ENCODE assay signal across 9 cellular contexts in the genomic region with DNA sequence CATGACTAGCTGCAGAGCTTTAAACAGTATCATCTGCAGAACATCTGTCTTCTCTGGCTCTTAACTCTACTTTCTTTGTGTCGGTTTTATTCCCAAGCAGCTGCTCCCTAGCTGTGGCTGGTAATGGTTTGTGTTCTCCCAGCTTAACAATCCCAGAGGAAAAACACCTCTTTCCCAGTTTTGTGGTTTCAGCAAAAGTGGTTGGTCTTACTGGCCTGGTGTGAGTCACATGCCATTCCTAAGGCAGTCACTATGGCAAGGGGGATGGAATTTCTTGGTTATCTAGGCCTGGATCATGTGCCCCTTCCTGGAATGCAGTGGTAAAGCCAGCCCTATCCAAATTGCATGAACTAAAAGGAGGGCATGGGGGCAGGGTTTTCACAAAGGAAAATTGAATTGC. TPM values are rescaled to one million over a fixed set of nuclear protein-coding genes. Genes with fewer than 3 reads are reported as not detected.
DNase-seq lines count a peak whose midpoint lies in the region; ATAC-seq, FAIRE-seq and TF ChIP-seq lines count a peak whose summit lies in the region.
"Had no signal": no experiment of that assay in that cellular context is flagged by ENCODE, and none has a peak within 500 bp of the region (broad histone marks: within the 10 kb centered on the region; RNA-seq: fewer than 3 reads in every experiment).

No MANE protein-coding gene starts in this region.

- POLR2A ChIA-PET in activated CD4-positive, alpha-beta T cell treated with anti-CD3 and anti-CD28 coated beads for 36 hours (lab: Charles Lee) = no interaction called here

- H3K36me3 ChIP-seq in pancreas = peaks cover 0 to 20% (median 0%) of the 10 kb centered on the region in 3 donors

- intact Hi-C loops in pancreas (cut with DNase I) = no loop called here
- intact Hi-C loops in activated CD4-positive, alpha-beta T cell treated with anti-CD3 and anti-CD28 coated beads for 36 hours (cut with DNase I, micrococcal nuclease) = no loop called here

- ATAC-seq in pancreas (peak in 3 of 4 donors; percentile 49 to 84 (median 69)), GM21723 (IDR thresholded peaks at IDR 0.05; ENCODE audit: unreplicated experiment) (no peak)
- no peak for ATAC-seq in activated CD4-positive, alpha-beta T cell treated with anti-CD3 and anti-CD28 coated beads for 36 hours

- no peak for FAIRE-seq in pancreas (lab: Jason Lieb, UNC)

- DNase-seq in EL (peak; percentile 99), SK-MEL-5 (ENCODE audit: low read depth, low spot score) (peak; percentile 97), fibroblast of pulmonary artery (ENCODE audit: low read depth) (peak; percentile 95), pancreas (no peak)
- DNase-seq in effector CD4-positive, alpha-beta T cell = no peak
- no peak for DNase-seq in activated CD4-positive, alpha-beta T cell treated with anti-CD3 and anti-CD28 coated beads for 36 hours
- DNase-seq in stimulated activated CD4-positive, alpha-beta T cell treated with anti-CD3 and anti-CD28 coated beads, Interleukin-2, amount 100 ng/mL, for 48 hours = no peak

- H3K4me1 ChIP-seq in pancreas = peaks cover 0 to 3% (median 2%) of the 10 kb centered on the region in 3 donors

- H3K9me3 ChIP-seq in pancreas = no peaks in the 10 kb centered on the region

- no peak for TF ChIP-seq CTCF in fibroblast of pulmonary artery (IDR thresholded peaks at IDR 0.05; ENCODE audit: low read length, missing control alignments)
- TF ChIP-seq CTCF in pancreas (IDR thresholded peaks at IDR 0.05) = no peak

- CTCF ChIA-PET in activated CD4-positive, alpha-beta T cell treated with anti-CD3 and anti-CD28 coated beads for 36 hours (lab: Charles Lee) = interaction anchor here (0.8 to 1.1 kb wide), 2 partner anchors 103 to 328 kb away, joined by 3 read pairs; no protein-coding TSS in a partner anchor

- no peaks in the 10 kb centered on the region for H3K4me1 Mint-ChIP-seq in activated CD4-positive, alpha-beta T cell treated with anti-CD3 and anti-CD28 coated beads for 36 hours

- no peak overlapping the region for H3K4me3 Mint-ChIP-seq in activated CD4-positive, alpha-beta T cell treated with anti-CD3 and anti-CD28 coated beads for 36 hours
- H3K4me3 Mint-ChIP-seq: dendritic cell treated with granulocyte-macrophage colony-stimulating factor and Interleukin-4, amounts not matched to agents 40 ng/mL and 50 ng/mL, for 4 days had no signal

- in situ Hi-C loops in SK-MEL-5 (cut with HindIII; ENCODE audit: low pct_unique_long_range_greater_than_20kb, low sequenced_read_pairs) = no loop called here

- no peaks in the 10 kb centered on the region for H3K9me3 Mint-ChIP-seq in activated CD4-positive, alpha-beta T cell treated with anti-CD3 and anti-CD28 coated beads for 36 hours (ENCODE audit: low read depth)
- H3K9me3 Mint-ChIP-seq: dendritic cell treated with granulocyte-macrophage colony-stimulating factor and Interleukin-4, amounts not matched to agents 40 ng/mL and 50 ng/mL, for 4 days had no signal

- H3K27ac Mint-ChIP-seq in activated CD4-positive, alpha-beta T cell treated with anti-CD3 and anti-CD28 coated beads for 36 hours = no peak overlapping the region
- H3K27ac Mint-ChIP-seq: dendritic cell treated with granulocyte-macrophage colony-stimulating factor and Interleukin-4, amounts not matched to agents 40 ng/mL and 50 ng/mL, for 4 days had no signal

- H3K36me3 Mint-ChIP-seq in activated CD4-positive, alpha-beta T cell treated with anti-CD3 and anti-CD28 coated beads for 36 hours (ENCODE audit: low read depth) = peaks cover 5% of the 10 kb centered on the region

- no peaks in the 10 kb centered on the region for H3K27me3 ChIP-seq in pancreas

- WGBS in pancreas, 2 donors = 55 to 76% methylated on average over 1 of the region's 1 CpG

- no peak overlapping the region for H3K4me3 ChIP-seq in fibroblast of pulmonary artery (replicated peaks; ENCODE audit: low read depth, low read length)
- no peak overlapping the region for H3K4me3 ChIP-seq in pancreas

- no peaks in the 10 kb centered on the region for H3K27me3 Mint-ChIP-seq in activated CD4-positive, alpha-beta T cell treated with anti-CD3 and anti-CD28 coated beads for 36 hours
- H3K27me3 Mint-ChIP-seq: dendritic cell treated with granulocyte-macrophage colony-stimulating factor and Interleukin-4, amounts not matched to agents 40 ng/mL and 50 ng/mL, for 4 days had no signal

- no peak overlapping the region for H3K27ac ChIP-seq in pancreas

RNA-seq across cellular contexts. Expression of a gene that starts 27.4 kb away (rescaled TPM):
- total RNA-seq in SK-MEL-5 (2014; rRNA removed; shearing (Covaris generic)) = 0.50 and 0.61 TPM in 2 replicates
- polyA plus RNA-seq in SK-MEL-5 (2015; cell fraction: cytosol; rRNA removed) = 0.11 TPM in 1 of 2 replicates, not detected in the other
- 0.30 TPM in 1 of 2 replicates, not detected in the other for polyA plus RNA-seq in SK-MEL-5 (2015; cell fraction: nucleus; rRNA removed)
- under 1 TPM in 1 of 6 donors, not detected in 5; 0.34 TPM for total RNA-seq in pancreas
- polyA plus RNA-seq in pancreas = under 1 TPM; 0.27 to 0.38 TPM
- under 1 TPM; 0.23 to 0.25 TPM for total RNA-seq in activated CD4-positive, alpha-beta T cell treated with anti-CD3 and anti-CD28 coated beads for 36 hours

RNA-seq across cellular contexts. Expression of a gene that starts 44.3 kb away (rescaled TPM):
- total RNA-seq in SK-MEL-5 (2014; rRNA removed; shearing (Covaris generic)) = not detected in 2 replicates
- 0.27 and 0.49 TPM in 2 replicates for polyA plus RNA-seq in SK-MEL-5 (2015; cell fraction: cytosol; rRNA removed)
- polyA plus RNA-seq in SK-MEL-5 (2015; cell fraction: nucleus; rRNA removed) = 0.31 and 3.9 TPM in 2 replicates
- 10 to 100 TPM in 1 of 6 donors, 1 to 10 TPM in 2, under 1 TPM in 3; 0.12 to 10.7 (median 1.4) TPM for total RNA-seq in pancreas
- 1 to 10 TPM in 1 of 2 donors, under 1 TPM in 1; 0.76 to 1.1 TPM for polyA plus RNA-seq in pancreas
- 10 to 100 TPM; 10.3 to 14.8 TPM for total RNA-seq in activated CD4-positive, alpha-beta T cell treated with anti-CD3 and anti-CD28 coated beads for 36 hours

RNA-seq across cellular contexts. Expression of a gene that starts 51.8 kb away (rescaled TPM):
- 8.1 and 8.9 TPM in 2 replicates for total RNA-seq in SK-MEL-5 (2014; rRNA removed; shearing (Covaris generic))
- 3.0 and 5.1 TPM in 2 replicates for polyA plus RNA-seq in SK-MEL-5 (2015; cell fraction: cytosol; rRNA removed)
- polyA plus RNA-seq in SK-MEL-5 (2015; cell fraction: nucleus; rRNA removed) = 2.3 and 5.2 TPM in 2 replicates
- 1 to 10 TPM in 3 of 6 donors, under 1 TPM in 3; 0.20 to 8.5 (median 0.95) TPM for total RNA-seq in pancreas
- under 1 TPM; 0.61 to 0.99 TPM for polyA plus RNA-seq in pancreas
- 10 to 100 TPM; 16.9 to 18.2 TPM for total RNA-seq in activated CD4-positive, alpha-beta T cell treated with anti-CD3 and anti-CD28 coated beads for 36 hours

Comparison
In these comparisons a context has a peak if more than half of its experiments do, and no peak if none do; other contexts are left out.
1. DNase-seq: peak in EL (single experiment), SK-MEL-5 (single experiment) and fibroblast of pulmonary artery (single experiment); none in pancreas (0 of 6), effector CD4-positive, alpha-beta T cell (single experiment), activated CD4-positive, alpha-beta T cell treated with anti-CD3 and anti-CD28 coated beads for 36 hours (single experiment) and stimulated activated CD4-positive, alpha-beta T cell treated with anti-CD3 and anti-CD28 coated beads, Interleukin-2, amount 100 ng/mL, for 48 hours (0 of 2).
2. ATAC-seq: peak in pancreas (3 of 4); none in GM21723 (single experiment) and activated CD4-positive, alpha-beta T cell treated with anti-CD3 and anti-CD28 coated beads for 36 hours (single experiment).